In the genomic region with DNA sequence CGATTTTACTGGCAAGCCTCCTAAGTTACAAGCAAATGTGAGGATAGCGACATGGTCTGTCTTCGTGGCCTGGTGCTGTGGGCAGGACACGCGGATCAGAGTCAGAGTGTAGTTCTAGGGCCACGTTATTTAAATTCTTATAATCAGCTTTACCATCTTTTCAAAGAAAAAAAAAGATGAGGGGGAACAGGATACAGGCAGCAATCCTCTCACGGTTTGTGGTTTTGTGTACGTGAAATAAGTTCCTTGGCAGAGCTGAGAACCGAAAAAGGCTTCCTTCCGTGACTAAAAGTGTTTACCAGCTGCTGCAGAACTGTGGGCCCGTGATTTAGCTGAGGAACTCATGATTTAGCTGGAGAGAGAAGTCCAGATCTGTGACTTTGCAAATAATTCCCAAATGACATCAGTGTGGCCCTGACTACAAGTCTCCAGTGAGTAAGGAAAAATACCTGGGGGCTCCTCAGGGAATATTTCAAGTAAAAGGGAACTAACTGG, we compare ENCODE assay signal across 8 cellular contexts. TPM values are rescaled to one million over a fixed set of nuclear protein-coding genes. Genes with fewer than 3 reads are reported as not detected.
DNase-seq lines count a peak whose midpoint lies in the region; ATAC-seq and TF ChIP-seq lines count a peak whose summit lies in the region.

No MANE protein-coding gene starts in this region.

- no peak overlapping the region for H3K4me3 ChIP-seq in parathyroid adenoma (ENCODE audit: low read depth, low read length)
- no peak overlapping the region for H3K4me3 ChIP-seq in SJCRH30

- peak overlapping the region; percentile 64 for H3K27ac ChIP-seq in parathyroid adenoma
- no peak overlapping the region for H3K27ac ChIP-seq in SJCRH30

- no peak overlapping the region for H2AFZ ChIP-seq in parathyroid adenoma

- peaks cover 59% of the 10 kb centered on the region for H3K4me1 Mint-ChIP-seq in T-helper 1 cell treated with Interleukin-12 subunit alpha and Interleukin-12 subunit beta and Interleukin-4 antibody, amounts not matched to agents 30 μg/mL and 1 μg/mL, for 36 hours (ENCODE audit: low read depth)
- peaks cover 87% of the 10 kb centered on the region for H3K4me1 Mint-ChIP-seq in dendritic cell treated with granulocyte-macrophage colony-stimulating factor and Interleukin-4, amounts not matched to agents 40 ng/mL and 50 ng/mL, for 4 days (ENCODE audit: low read depth)

- peaks cover 25% of the 10 kb centered on the region for H3K36me3 Mint-ChIP-seq in T-helper 1 cell treated with Interleukin-12 subunit alpha and Interleukin-12 subunit beta and Interleukin-4 antibody, amounts not matched to agents 30 μg/mL and 1 μg/mL, for 36 hours (ENCODE audit: low read depth)
- peaks cover 91% of the 10 kb centered on the region for H3K36me3 Mint-ChIP-seq in dendritic cell treated with granulocyte-macrophage colony-stimulating factor and Interleukin-4, amounts not matched to agents 40 ng/mL and 50 ng/mL, for 4 days (ENCODE audit: low read depth)

- H3K27ac Mint-ChIP-seq in T-helper 1 cell treated with Interleukin-12 subunit alpha and Interleukin-12 subunit beta and Interleukin-4 antibody, amounts not matched to agents 30 μg/mL and 1 μg/mL, for 36 hours: peak overlapping the region; percentile 90
- peak overlapping the region; percentile 96 for H3K27ac Mint-ChIP-seq in dendritic cell treated with granulocyte-macrophage colony-stimulating factor and Interleukin-4, amounts not matched to agents 40 ng/mL and 50 ng/mL, for 4 days

- H3K4me3 Mint-ChIP-seq in T-helper 1 cell treated with Interleukin-12 subunit alpha and Interleukin-12 subunit beta and Interleukin-4 antibody, amounts not matched to agents 30 μg/mL and 1 μg/mL, for 36 hours: peak overlapping the region; percentile 28
- peak overlapping the region; percentile 56 for H3K4me3 Mint-ChIP-seq in dendritic cell treated with granulocyte-macrophage colony-stimulating factor and Interleukin-4, amounts not matched to agents 40 ng/mL and 50 ng/mL, for 4 days

- H3K9me3 ChIP-seq in parathyroid adenoma (ENCODE audit: control insufficient read depth, low read length): no peaks in the 10 kb centered on the region
- H3K9me3 ChIP-seq in SJCRH30 (replicated peaks): no peaks in the 10 kb centered on the region

- peaks cover 10% of the 10 kb centered on the region for H3K27me3 Mint-ChIP-seq in T-helper 1 cell treated with Interleukin-12 subunit alpha and Interleukin-12 subunit beta and Interleukin-4 antibody, amounts not matched to agents 30 μg/mL and 1 μg/mL, for 36 hours (ENCODE audit: low read depth)
- no peaks in the 10 kb centered on the region for H3K27me3 Mint-ChIP-seq in dendritic cell treated with granulocyte-macrophage colony-stimulating factor and Interleukin-4, amounts not matched to agents 40 ng/mL and 50 ng/mL, for 4 days

- no peak overlapping the region for H3K4me2 ChIP-seq in parathyroid adenoma (ENCODE audit: low read length)

- H3K27me3 ChIP-seq in parathyroid adenoma (ENCODE audit: control insufficient read depth, insufficient read depth, low read length) (no peaks in the 10 kb centered on the region), SJCRH30 (no peaks in the 10 kb centered on the region)

- DNase-seq in stimulated activated CD4-positive, alpha-beta T cell treated with anti-CD3 and anti-CD28 coated beads, Interleukin-2, amount 100 ng/mL, for 24 hours: peak; percentile 36 to 48
- no peak for DNase-seq in stimulated activated CD4-positive, alpha-beta T cell treated with anti-CD3 and anti-CD28 coated beads, Interleukin-2, amount 100 ng/mL, for 48 hours
- DNase-seq in posterior vena cava (ENCODE audit: low spot score): no peak
- no peak for DNase-seq in SJCRH30

- no peaks in the 10 kb centered on the region for H3K79me2 ChIP-seq in parathyroid adenoma

- H3K9ac ChIP-seq in parathyroid adenoma: no peak overlapping the region

- H3K4me1 ChIP-seq in parathyroid adenoma: no peaks in the 10 kb centered on the region
- no peaks in the 10 kb centered on the region for H3K4me1 ChIP-seq in SJCRH30

- intact Hi-C loops in dendritic cell treated with granulocyte-macrophage colony-stimulating factor and Interleukin-4, amounts not matched to agents 40 ng/mL and 50 ng/mL, for 4 days (cut with micrococcal nuclease): loop anchor here (1.0 kb wide), 1 partner anchor 74 kb away; no protein-coding TSS in a partner anchor
- intact Hi-C loops in posterior vena cava (cut with DNase I): loop anchor here in 1 of 2 donors (2.0 kb wide), 1 partner anchor 49 kb away; no protein-coding TSS in a partner anchor

- peak; percentile 63 for ATAC-seq in HG03066 (IDR thresholded peaks at IDR 0.05; ENCODE audit: low read depth, unreplicated experiment)

- no peaks in the 10 kb centered on the region for H3K9me3 Mint-ChIP-seq in T-helper 1 cell treated with Interleukin-12 subunit alpha and Interleukin-12 subunit beta and Interleukin-4 antibody, amounts not matched to agents 30 μg/mL and 1 μg/mL, for 36 hours
- H3K9me3 Mint-ChIP-seq in dendritic cell treated with granulocyte-macrophage colony-stimulating factor and Interleukin-4, amounts not matched to agents 40 ng/mL and 50 ng/mL, for 4 days: no peaks in the 10 kb centered on the region

- TF ChIP-seq CTCF in parathyroid adenoma (IDR thresholded peaks at IDR 0.05): no peak

- H3K36me3 ChIP-seq in parathyroid adenoma (ENCODE audit: control insufficient read depth, insufficient read depth, low read length) (no peaks in the 10 kb centered on the region), SJCRH30 (no peaks in the 10 kb centered on the region)

RNA-seq across cellular contexts. Expression of gene RCBTB2, which starts 27.2 kb away (rescaled TPM):
- 10 to 100 TPM in 1 of 2 donors, 1 to 10 TPM in 1; 8.6 to 10.6 TPM for total RNA-seq in posterior vena cava
- 5.1 TPM in 2 replicates for total RNA-seq in SJCRH30 (2014; rRNA removed; shearing (Covaris generic))

Comparison
In these comparisons a context has a peak if more than half of its experiments do, and no peak if none do; other contexts are left out.
1. DNase-seq: peak in stimulated activated CD4-positive, alpha-beta T cell treated with anti-CD3 and anti-CD28 coated beads, Interleukin-2, amount 100 ng/mL, for 24 hours (2 of 2); none in stimulated activated CD4-positive, alpha-beta T cell treated with anti-CD3 and anti-CD28 coated beads, Interleukin-2, amount 100 ng/mL, for 48 hours (0 of 2), posterior vena cava (single experiment) and SJCRH30 (0 of 2).